22 cellular contexts compared by ENCODE assay signal in genomic region chr18:73942081-73942625, GRCh38.
DNase-seq lines count a peak whose midpoint lies in the region; ATAC-seq and TF ChIP-seq lines count a peak whose summit lies in the region.
"Had no signal": no experiment of that assay in that cellular context is flagged by ENCODE, and none has a peak within 500 bp of the region (broad histone marks: within the 10 kb centered on the region; RNA-seq: fewer than 3 reads in every experiment).

No MANE protein-coding gene starts in this region.

- H3K27ac Mint-ChIP-seq in Calu3 (ENCODE audit: unreplicated experiment) = no peak overlapping the region
- H3K27ac Mint-ChIP-seq in CD4-positive, alpha-beta T cell = no peak overlapping the region
- H3K27ac Mint-ChIP-seq: activated CD8-positive, alpha-beta T cell treated with anti-CD3 and anti-CD28 coated beads for 36 hours; CD4-positive, CD25-positive, alpha-beta regulatory T cell; endodermal cell; GM23338; stimulated activated memory B cell treated with anti-CD40 and anti-IgM and Interleukin-4, amounts not matched to agents 10 μg/mL and 1 μg/mL and 100 μg/mL, for 72 hours had no signal

- no peak for ATAC-seq in CD4-positive, alpha-beta T cell (ENCODE audit: poor library complexity)
- ATAC-seq in HG03521 (IDR thresholded peaks at IDR 0.05; ENCODE audit: unreplicated experiment) = no peak
- ATAC-seq: activated CD8-positive, alpha-beta T cell treated with anti-CD3 and anti-CD28 coated beads for 36 hours; GM23338; stimulated activated memory B cell treated with anti-CD40 and anti-IgM and Interleukin-4, amounts not matched to agents 10 μg/mL and 1 μg/mL and 100 μg/mL, for 72 hours had no signal

- peaks cover 20% of the 10 kb centered on the region for H3K27me3 Mint-ChIP-seq in Calu3 (ENCODE audit: unreplicated experiment)
- peaks cover 8% of the 10 kb centered on the region for H3K27me3 Mint-ChIP-seq in CD4-positive, alpha-beta T cell
- H3K27me3 Mint-ChIP-seq: CD4-positive, CD25-positive, alpha-beta regulatory T cell had no signal

- H3K4me1 Mint-ChIP-seq in Calu3 (ENCODE audit: low read depth, unreplicated experiment) = peaks cover 5% of the 10 kb centered on the region
- no peaks in the 10 kb centered on the region for H3K4me1 Mint-ChIP-seq in CD4-positive, alpha-beta T cell (ENCODE audit: low read depth)
- H3K4me1 Mint-ChIP-seq: CD4-positive, CD25-positive, alpha-beta regulatory T cell; endodermal cell; GM23338; stimulated activated memory B cell treated with anti-CD40 and anti-IgM and Interleukin-4, amounts not matched to agents 10 μg/mL and 1 μg/mL and 100 μg/mL, for 72 hours had no signal

- peaks cover 4% of the 10 kb centered on the region for H3K9me3 Mint-ChIP-seq in Calu3 (ENCODE audit: low read depth, unreplicated experiment)
- H3K9me3 Mint-ChIP-seq in CD4-positive, alpha-beta T cell = no peaks in the 10 kb centered on the region
- H3K9me3 Mint-ChIP-seq: activated CD8-positive, alpha-beta T cell treated with anti-CD3 and anti-CD28 coated beads for 36 hours; endodermal cell; GM23338; stimulated activated memory B cell treated with anti-CD40 and anti-IgM and Interleukin-4, amounts not matched to agents 10 μg/mL and 1 μg/mL and 100 μg/mL, for 72 hours had no signal

- no peaks in the 10 kb centered on the region for H3K36me3 Mint-ChIP-seq in Calu3 (ENCODE audit: insufficient read depth, unreplicated experiment)
- no peaks in the 10 kb centered on the region for H3K36me3 Mint-ChIP-seq in CD4-positive, alpha-beta T cell (ENCODE audit: low read depth)
- H3K36me3 Mint-ChIP-seq: stimulated activated memory B cell treated with anti-CD40 and anti-IgM and Interleukin-4, amounts not matched to agents 10 μg/mL and 1 μg/mL and 100 μg/mL, for 72 hours had no signal

- no peak overlapping the region for H3K4me3 Mint-ChIP-seq in Calu3 (ENCODE audit: low read depth, unreplicated experiment)
- H3K4me3 Mint-ChIP-seq in CD4-positive, alpha-beta T cell = no peak overlapping the region
- H3K4me3 Mint-ChIP-seq: activated CD8-positive, alpha-beta T cell treated with anti-CD3 and anti-CD28 coated beads for 36 hours; CD4-positive, CD25-positive, alpha-beta regulatory T cell; endodermal cell; GM23338; stimulated activated memory B cell treated with anti-CD40 and anti-IgM and Interleukin-4, amounts not matched to agents 10 μg/mL and 1 μg/mL and 100 μg/mL, for 72 hours had no signal

- DNase-seq in Calu3 (peak; percentile 20), NCI-H1092 treated with DMSO at 0.1 percent for 48 hours (lab: John Stamatoyannopoulos, UW) (peak; percentile 21), NCI-H510A (lab: John Stamatoyannopoulos, UW) (peak; percentile 91), epithelial cell of esophagus (ENCODE audit: low read depth) (peak; percentile 59), DMS 273 treated with DMSO at 0.1 percent for 48 hours (lab: John Stamatoyannopoulos, UW) (no peak), Kasumi-1 (lab: John Stamatoyannopoulos, UW) (no peak)
- DNase-seq in CD4-positive, alpha-beta T cell = no peak
- DNase-seq: activated CD8-positive, alpha-beta T cell treated with anti-CD3 and anti-CD28 coated beads for 36 hours; activated gamma-delta T cell treated with Interleukin-2 at 50 U/mL for 16 hours; adrenal gland; CD4-positive, CD25-positive, alpha-beta regulatory T cell; cortex of kidney; endodermal cell; kidney glomerular epithelial cell; NCI-H1694 treated with DMSO at 0.1 percent for 48 hours; NCI-H524; T1000 had no signal

- POLR2A ChIA-PET in CD4-positive, alpha-beta T cell (lab: Charles Lee) = no interaction called here

- BruUV-seq in Calu3 (replicated peaks; lab: Mats Ljungman, UMichigan) = no TSS peak

- H3K27me3 ChIP-seq in CD4-positive, alpha-beta T cell (ENCODE audit: control insufficient read depth, insufficient read depth, low read length) = no peaks in the 10 kb centered on the region
- H3K27me3 ChIP-seq: adrenal gland had no signal

- intact Hi-C loops in Calu3 (cut with micrococcal nuclease; ENCODE audit: unreplicated experiment) = no loop called here
- intact Hi-C loops in CD4-positive, alpha-beta T cell (cut with DNase I, micrococcal nuclease) = no loop called here

- H3K4me3 ChIP-seq in epithelial cell of esophagus (ENCODE audit: low read length) = no peak overlapping the region
- H3K4me3 ChIP-seq: adrenal gland, GM23338, smooth muscle cell, thoracic aorta had no signal

- TF ChIP-seq CTCF in Calu3 (IDR thresholded peaks at IDR 0.05; ENCODE audit: unreplicated experiment) = no peak
- no peak for TF ChIP-seq CTCF in epithelial cell of esophagus (IDR thresholded peaks at IDR 0.05; ENCODE audit: insufficient read depth, low read depth, low read length, missing control alignments)
- TF ChIP-seq CTCF in CD4-positive, alpha-beta T cell (IDR thresholded peaks at IDR 0.05) = no peak

- CTCF ChIA-PET in Calu3 (lab: Charles Lee) = no interaction called here
- CTCF ChIA-PET in CD4-positive, alpha-beta T cell (lab: Charles Lee) = no interaction called here

- no peak overlapping the region for H3K27ac ChIP-seq in CD4-positive, alpha-beta T cell (ENCODE audit: low read depth, low read length)
- H3K27ac ChIP-seq: adrenal gland, thoracic aorta had no signal

- no peaks in the 10 kb centered on the region for H3K9me3 ChIP-seq in CD4-positive, alpha-beta T cell (ENCODE audit: control insufficient read depth, low read length)
- H3K9me3 ChIP-seq: adrenal gland, thoracic aorta had no signal

Comparison
In these comparisons a context has a peak if more than half of its experiments do, and no peak if none do; other contexts are left out.
1. DNase-seq: peak in Calu3 (single experiment), NCI-H1092 treated with DMSO at 0.1 percent for 48 hours (single experiment), NCI-H510A (single experiment) and epithelial cell of esophagus (single experiment); none in DMS 273 treated with DMSO at 0.1 percent for 48 hours (single experiment), CD4-positive, alpha-beta T cell (0 of 10) and Kasumi-1 (0 of 2).